19 cellular contexts compared by ENCODE assay signal in the genomic region with DNA sequence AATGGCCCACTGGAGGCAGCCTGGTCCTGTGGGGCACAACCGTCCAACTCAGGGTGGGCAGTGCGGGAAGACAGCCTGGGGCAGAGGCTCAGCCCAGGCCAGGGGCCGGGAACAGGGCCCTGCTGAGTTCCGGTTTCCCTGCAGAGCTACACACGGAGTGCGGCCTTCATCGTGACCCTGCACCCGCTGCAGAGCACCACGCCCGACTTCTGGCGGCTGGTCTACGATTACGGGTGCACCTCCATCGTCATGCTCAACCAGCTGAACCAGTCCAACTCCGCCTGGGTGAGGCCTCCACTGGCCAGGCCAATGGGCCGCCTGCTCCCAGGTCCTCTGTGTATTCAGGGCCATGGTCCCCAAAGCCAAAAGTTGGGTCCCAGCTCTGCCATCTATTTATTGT.
"Had no signal": no experiment of that assay in that cellular context is flagged by ENCODE, and none has a peak within 500 bp of the region (broad histone marks: within the 10 kb centered on the region; RNA-seq: fewer than 3 reads in every experiment).

No MANE protein-coding gene starts in this region.

- H3K36me3 ChIP-seq: neutrophil had no signal

- H3K9me3 Mint-ChIP-seq: effector memory CD8-positive, alpha-beta T cell; naive thymus-derived CD4-positive, alpha-beta T cell; nephron progenitor cell; type B pancreatic cell had no signal

- DNase-seq: effector memory CD8-positive, alpha-beta T cell; erythroblast; foreskin melanocyte; heart left ventricle; hippocampal formation; left ventricle myocardium inferior; lower lobe of right lung; mesenchymal stem cell; naive thymus-derived CD4-positive, alpha-beta T cell; nephron progenitor cell; small intestine; stimulated activated CD4-positive, alpha-beta T cell treated with anti-CD3 and anti-CD28 coated beads, Interleukin-2, amount 100 ng/mL, for 48 hours; stimulated activated naive CD8-positive, alpha-beta T cell treated with anti-CD3 and anti-CD28 coated beads, Interleukin-15, Interleukin-2, amounts not matched to agents 100 U/mL and 50 U/mL, for 24 hours; thyroid gland had no signal

- H3K9me3 ChIP-seq: heart left ventricle, left ventricle myocardium inferior, lower lobe of right lung, neutrophil, right atrium auricular region, suprapubic skin, thyroid gland, vagina had no signal

- H3K4me1 Mint-ChIP-seq: naive thymus-derived CD4-positive, alpha-beta T cell had no signal

- H3K27ac ChIP-seq: heart left ventricle, left ventricle myocardium inferior, lower lobe of right lung, neutrophil, right atrium auricular region, suprapubic skin, thyroid gland, vagina had no signal

- H3K27ac Mint-ChIP-seq: effector memory CD8-positive, alpha-beta T cell; naive thymus-derived CD4-positive, alpha-beta T cell; nephron progenitor cell; type B pancreatic cell had no signal

- H3K4me3 Mint-ChIP-seq: effector memory CD8-positive, alpha-beta T cell; naive thymus-derived CD4-positive, alpha-beta T cell; nephron progenitor cell had no signal

- H3K36me3 Mint-ChIP-seq: naive thymus-derived CD4-positive, alpha-beta T cell had no signal

- H3K27me3 Mint-ChIP-seq: naive thymus-derived CD4-positive, alpha-beta T cell; type B pancreatic cell had no signal

- H3K27me3 ChIP-seq: heart left ventricle, neutrophil, right atrium auricular region, suprapubic skin, thyroid gland, vagina had no signal

- H3K4me1 ChIP-seq: left ventricle myocardium inferior, lower lobe of right lung, right atrium auricular region, suprapubic skin, thyroid gland, vagina had no signal

- H3K4me3 ChIP-seq: heart left ventricle, left ventricle myocardium inferior, lower lobe of right lung, right atrium auricular region, suprapubic skin, thyroid gland, vagina had no signal
